ENCODE assay signal across 1 cellular context in genomic region chr19:3968556-3969434, GRCh38.
TF ChIP-seq lines count a peak whose summit lies in the region.

No MANE protein-coding gene starts in this region.

TF ChIP-seq in HepG2, 621 proteins besides CTCF, POLR2A, EP300 and RAD21 (continued from another document and continues in another):
- no peak for TF ChIP-seq TIGD3 (CRISPR knock-in tag; IDR thresholded peaks at IDR 0.05; ENCODE audit: borderline replicate concordance)
- TF ChIP-seq ZBTB49 (CRISPR knock-in tag; IDR thresholded peaks at IDR 0.05; ENCODE audit: borderline replicate concordance), result no peak
- peak; percentile 56 for TF ChIP-seq MAFF (IDR thresholded peaks at IDR 0.05; ENCODE audit: low read depth, low read length)
- TF ChIP-seq BCL3 (CRISPR knock-in tag; IDR thresholded peaks at IDR 0.05), result no peak
- no peak for TF ChIP-seq SALL2 (CRISPR knock-in tag; IDR thresholded peaks at IDR 0.05)
- TF ChIP-seq ZNF343 (CRISPR knock-in tag; IDR thresholded peaks at IDR 0.05), result no peak
- no peak for TF ChIP-seq NONO (IDR thresholded peaks at IDR 0.05)
- TF ChIP-seq NONO (CRISPR knock-in tag; conservative IDR thresholded peaks at IDR 0.05), result no peak
- TF ChIP-seq GPN1 (CRISPR knock-in tag; IDR thresholded peaks at IDR 0.05; ENCODE audit: borderline replicate concordance), result no peak
- no peak for TF ChIP-seq ZNF660 (CRISPR knock-in tag; IDR thresholded peaks at IDR 0.05; ENCODE audit: borderline replicate concordance, low read depth)
- TF ChIP-seq PLSCR1 (CRISPR knock-in tag; IDR thresholded peaks at IDR 0.05; ENCODE audit: borderline replicate concordance), result no peak
- 0 out of 2 replicates have a peak, but pooled peaks have one; percentile 52 for TF ChIP-seq SP4 (CRISPR knock-in tag; IDR thresholded peaks at IDR 0.05)
- no peak for TF ChIP-seq MEIS2 (CRISPR knock-in tag; IDR thresholded peaks at IDR 0.05)
- no peak for TF ChIP-seq MTF2 (CRISPR knock-in tag; IDR thresholded peaks at IDR 0.05; ENCODE audit: borderline replicate concordance)
- 0 out of 2 replicates have a peak, but pooled peaks have one; percentile 7 for TF ChIP-seq ZNF446 (CRISPR knock-in tag; IDR thresholded peaks at IDR 0.05)
- TF ChIP-seq JUN (CRISPR knock-in tag; IDR thresholded peaks at IDR 0.05), result peak; percentile 99
- TF ChIP-seq PBX3 (CRISPR knock-in tag; IDR thresholded peaks at IDR 0.05; ENCODE audit: borderline replicate concordance), result no peak
- 0 out of 2 replicates have a peak, but pooled peaks have one; percentile 20 for TF ChIP-seq KMT2A (CRISPR knock-in tag; IDR thresholded peaks at IDR 0.05)
- TF ChIP-seq RXRB (CRISPR knock-in tag; IDR thresholded peaks at IDR 0.05; ENCODE audit: borderline replicate concordance), result peak; percentile 49; the same call in 1 of the 2 replicates
- TF ChIP-seq PAF1 (CRISPR knock-in tag; IDR thresholded peaks at IDR 0.05), result no peak
- TF ChIP-seq MED1 (CRISPR knock-in tag; IDR thresholded peaks at IDR 0.05), result peak; percentile 59
- no peak for TF ChIP-seq REXO4 (CRISPR knock-in tag; IDR thresholded peaks at IDR 0.05; ENCODE audit: borderline replicate concordance)
- TF ChIP-seq KLF16 (CRISPR knock-in tag; IDR thresholded peaks at IDR 0.05), result peak in 1 of 2 experiments; percentile 40; a peak in 1 of 4 replicates
- no peak for TF ChIP-seq CENPBD1 (CRISPR knock-in tag; IDR thresholded peaks at IDR 0.05; ENCODE audit: borderline replicate concordance, low read depth)
- peak; percentile 14; the same call in 1 of the 2 replicates for TF ChIP-seq NFYB (CRISPR knock-in tag; IDR thresholded peaks at IDR 0.05)
- TF ChIP-seq CREB1 (IDR thresholded peaks at IDR 0.05), result peak; percentile 49; the same call in 1 of the 2 replicates
- TF ChIP-seq CREB1 (CRISPR knock-in tag; IDR thresholded peaks at IDR 0.05), result 0 out of 2 replicates have a peak, but pooled peaks have one; percentile 40
- no peak for TF ChIP-seq ZNF644 (CRISPR knock-in tag; IDR thresholded peaks at IDR 0.05; ENCODE audit: low read depth)
- no peak for TF ChIP-seq ZBTB38 (CRISPR knock-in tag; IDR thresholded peaks at IDR 0.05)
- TF ChIP-seq KDM4B (CRISPR knock-in tag; IDR thresholded peaks at IDR 0.05), result no peak
- no peak for TF ChIP-seq HNRNPUL1 (IDR thresholded peaks at IDR 0.05; ENCODE audit: low read depth, low read length)
- TF ChIP-seq CBX1 (IDR thresholded peaks at IDR 0.05; ENCODE audit: low read depth), result no peak
- no peak for TF ChIP-seq MAZ (IDR thresholded peaks at IDR 0.05; ENCODE audit: borderline replicate concordance, low read depth, low read length)
- TF ChIP-seq MAZ (CRISPR knock-in tag; IDR thresholded peaks at IDR 0.05; ENCODE audit: low read depth), result no peak
- TF ChIP-seq ZNF142 (CRISPR knock-in tag; IDR thresholded peaks at IDR 0.05), result no peak
- TF ChIP-seq ZNF121 (CRISPR knock-in tag; IDR thresholded peaks at IDR 0.05), result peak; percentile 45; the same call in 1 of the 2 replicates
- 0 out of 2 replicates have a peak, but pooled peaks have one; percentile 21 for TF ChIP-seq ZNF451 (CRISPR knock-in tag; IDR thresholded peaks at IDR 0.05)
- TF ChIP-seq ZNF512 (CRISPR knock-in tag; IDR thresholded peaks at IDR 0.05), result no peak
- no peak for TF ChIP-seq DNMT1 (CRISPR knock-in tag; IDR thresholded peaks at IDR 0.05)
- TF ChIP-seq TMF1 (CRISPR knock-in tag; IDR thresholded peaks at IDR 0.05; ENCODE audit: low read depth), result no peak
- 0 out of 2 replicates have a peak, but pooled peaks have one; percentile 52 for TF ChIP-seq MIER3 (CRISPR knock-in tag; IDR thresholded peaks at IDR 0.05; ENCODE audit: borderline replicate concordance)
- TF ChIP-seq ZFP36 (IDR thresholded peaks at IDR 0.05; ENCODE audit: borderline replicate concordance, low read depth, low read length, partially characterized antibody), result peak; percentile 89
- no peak for TF ChIP-seq ZNF34 (CRISPR knock-in tag; IDR thresholded peaks at IDR 0.05; ENCODE audit: borderline replicate concordance)
- TF ChIP-seq NR2F2 (IDR thresholded peaks at IDR 0.05; ENCODE audit: borderline replicate concordance, low read depth), result no peak
- no peak for TF ChIP-seq SNAI1 (CRISPR knock-in tag; IDR thresholded peaks at IDR 0.05; ENCODE audit: borderline replicate concordance)
- no peak for TF ChIP-seq PLRG1 (conservative IDR thresholded peaks at IDR 0.05)
- TF ChIP-seq ZNF503 (CRISPR knock-in tag; IDR thresholded peaks at IDR 0.05), result no peak
- no peak for TF ChIP-seq EHMT2 (IDR thresholded peaks at IDR 0.05; ENCODE audit: borderline replicate concordance, low read depth, low read length)
- TF ChIP-seq HOXA3 (CRISPR knock-in tag; IDR thresholded peaks at IDR 0.05), result no peak
- no peak for TF ChIP-seq CAMTA2 (CRISPR knock-in tag; IDR thresholded peaks at IDR 0.05; ENCODE audit: borderline replicate concordance)
- TF ChIP-seq ZNF496 (CRISPR knock-in tag; IDR thresholded peaks at IDR 0.05; ENCODE audit: insufficient replicate concordance), result no peak
- peak; percentile 65 for TF ChIP-seq SKI (IDR thresholded peaks at IDR 0.05; ENCODE audit: partially characterized antibody)
